ENCODE assay signal across 20 cellular contexts in the genomic region with DNA sequence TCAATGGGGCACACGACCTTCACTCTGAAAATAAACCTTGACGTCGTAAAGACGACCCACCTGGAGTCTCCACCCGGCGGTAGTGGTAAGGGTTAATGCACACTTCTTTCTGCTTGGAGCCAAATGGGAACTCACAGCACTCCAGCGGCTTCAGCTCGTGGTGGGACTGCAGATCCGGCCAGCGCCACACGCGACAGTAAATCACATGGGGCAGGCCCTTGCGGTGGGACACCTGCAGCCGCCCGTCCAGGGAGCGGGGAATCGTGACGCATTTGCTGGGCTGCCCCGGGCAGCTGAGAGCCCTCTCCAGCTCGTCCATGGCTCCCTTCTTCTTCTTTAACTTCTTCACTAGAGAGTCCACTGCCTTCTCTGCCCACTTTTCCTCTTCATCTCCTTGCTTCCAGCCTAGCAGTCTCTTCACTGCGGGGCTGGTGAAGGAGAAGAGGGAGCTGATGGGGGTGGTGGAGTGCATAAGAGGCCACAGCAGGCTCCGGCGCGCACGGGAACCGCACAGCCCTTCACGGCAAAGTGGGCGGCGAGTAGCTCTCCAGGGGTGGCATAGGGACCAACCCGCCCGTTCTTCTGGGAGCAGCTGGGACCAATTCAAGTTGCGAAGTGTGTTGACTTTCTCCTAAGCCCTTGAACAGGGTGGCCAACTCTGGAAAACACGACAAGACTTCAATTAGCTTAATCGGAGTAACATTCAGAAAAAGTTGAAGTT. TPM values are rescaled to one million over a fixed set of nuclear protein-coding genes. Genes with fewer than 3 reads are reported as not detected.
"Had no signal": no experiment of that assay in that cellular context is flagged by ENCODE, and none has a peak within 500 bp of the region (broad histone marks: within the 10 kb centered on the region; RNA-seq: fewer than 3 reads in every experiment).

No MANE protein-coding gene starts in this region.

- H3K9me3 ChIP-seq: heart left ventricle, pancreas, prostate gland, spleen, testis, transverse colon had no signal

- H3K27ac ChIP-seq: dorsolateral prefrontal cortex, heart left ventricle, pancreas, prostate gland, spleen, testis, transverse colon had no signal

- H3K4me3 ChIP-seq: dorsolateral prefrontal cortex, heart left ventricle, pancreas, prostate gland, spleen, testis, transverse colon had no signal

- H3K4me1 ChIP-seq: pancreas, prostate gland, spleen, testis had no signal

- H3K36me3 ChIP-seq: pancreas, prostate gland, spleen, transverse colon had no signal

- ATAC-seq: heart left ventricle; natural killer cell; pancreas; sciatic nerve; stimulated activated naive B cell treated with anti-CD40 and anti-IgM and Interleukin-4, amounts not matched to agents 10 μg/mL and 1 μg/mL and 100 μg/mL, for 72 hours; stimulated activated naive CD8-positive, alpha-beta T cell treated with anti-CD3 and anti-CD28 coated beads, Interleukin-15, amount 100 ng/mL, for 72 hours had no signal

- DNase-seq: cortex of kidney; dorsolateral prefrontal cortex; effector CD8-positive, alpha-beta T cell; foreskin melanocyte; heart left ventricle; hippocampal formation; kidney glomerular epithelial cell; natural killer cell; occipital lobe; spleen; stimulated activated CD4-positive, alpha-beta T cell treated with anti-CD3 and anti-CD28 coated beads, Interleukin-15, amount 100 ng/mL, for 24 hours; stimulated activated CD4-positive, alpha-beta T cell treated with anti-CD3 and anti-CD28 coated beads, Interleukin-1b, Interleukin-23, amount 100 ng/mL, for 48 hours; stimulated activated CD4-positive, alpha-beta T cell treated with anti-CD3 and anti-CD28 coated beads, Interleukin-4, amount 100 ng/mL, for 24 hours; stimulated activated naive B cell treated with anti-CD40 and anti-IgM and Interleukin-4, amounts not matched to agents 10 μg/mL and 1 μg/mL and 100 μg/mL, for 72 hours; stimulated activated naive CD8-positive, alpha-beta T cell treated with anti-CD3 and anti-CD28 coated beads, Interleukin-15, amount 100 ng/mL, for 72 hours; testis; transverse colon had no signal

- H3K27me3 ChIP-seq: dorsolateral prefrontal cortex, heart left ventricle, pancreas, spleen, testis, transverse colon had no signal

RNA-seq across cellular contexts. Expression of a gene that starts 40.7 kb away (rescaled TPM):
- total RNA-seq: natural killer cell had no signal
